ENCODE assay signal across 1 cellular context in the genomic region with DNA sequence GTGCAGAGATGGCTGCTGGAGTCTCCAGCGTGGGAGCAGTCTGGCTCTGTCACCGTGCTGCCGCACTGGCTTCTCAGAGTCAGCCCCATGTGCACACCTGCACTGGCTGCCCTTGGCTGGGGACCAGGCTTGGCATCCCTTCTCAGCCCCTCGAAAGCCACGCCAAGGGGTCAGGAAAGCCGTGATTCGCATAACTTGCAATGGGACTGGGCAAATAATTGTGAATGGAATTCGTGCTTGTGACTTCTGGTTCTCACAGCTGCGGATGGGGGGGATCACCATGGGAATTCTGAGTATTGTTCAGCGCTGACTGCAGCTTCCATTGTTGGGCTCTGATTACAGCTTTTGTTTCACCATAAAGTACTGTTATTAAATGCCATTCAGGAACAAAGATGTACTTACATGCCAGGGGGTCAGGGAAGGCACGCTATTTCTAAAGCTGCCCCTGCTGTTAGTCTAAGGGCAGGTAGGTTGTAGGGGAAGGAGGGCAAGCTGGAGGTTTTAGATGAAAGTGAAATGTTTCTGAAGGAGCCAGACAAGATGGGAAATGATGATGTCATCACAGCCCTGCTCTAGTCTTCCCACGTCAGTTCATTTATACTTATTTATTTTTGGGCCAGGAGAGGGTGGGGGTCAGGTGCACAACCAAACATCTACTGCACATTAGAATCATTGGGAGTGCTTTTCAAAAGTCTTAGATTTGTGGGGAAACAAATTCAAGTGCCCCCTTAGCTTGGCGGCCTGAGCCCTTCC.
TF ChIP-seq lines count a peak whose summit lies in the region.

No MANE protein-coding gene starts in this region.

TF ChIP-seq in WTC11, 78 proteins besides CTCF, POLR2A, EP300 and RAD21 (continued from another document):
- TF ChIP-seq, protein P1, sequence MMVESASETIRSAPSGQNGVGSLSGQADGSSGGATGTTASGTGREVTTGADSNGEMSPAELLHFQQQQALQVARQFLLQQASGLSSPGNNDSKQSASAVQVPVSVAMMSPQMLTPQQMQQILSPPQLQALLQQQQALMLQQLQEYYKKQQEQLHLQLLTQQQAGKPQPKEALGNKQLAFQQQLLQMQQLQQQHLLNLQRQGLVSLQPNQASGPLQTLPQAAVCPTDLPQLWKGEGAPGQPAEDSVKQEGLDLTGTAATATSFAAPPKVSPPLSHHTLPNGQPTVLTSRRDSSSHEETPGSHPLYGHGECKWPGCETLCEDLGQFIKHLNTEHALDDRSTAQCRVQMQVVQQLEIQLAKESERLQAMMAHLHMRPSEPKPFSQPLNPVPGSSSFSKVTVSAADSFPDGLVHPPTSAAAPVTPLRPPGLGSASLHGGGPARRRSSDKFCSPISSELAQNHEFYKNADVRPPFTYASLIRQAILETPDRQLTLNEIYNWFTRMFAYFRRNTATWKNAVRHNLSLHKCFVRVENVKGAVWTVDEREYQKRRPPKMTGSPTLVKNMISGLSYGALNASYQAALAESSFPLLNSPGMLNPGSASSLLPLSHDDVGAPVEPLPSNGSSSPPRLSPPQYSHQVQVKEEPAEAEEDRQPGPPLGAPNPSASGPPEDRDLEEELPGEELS (CRISPR knock-in tag; IDR thresholded peaks at IDR 0.05): no peak
- TF ChIP-seq MYBL2 (CRISPR knock-in tag; IDR thresholded peaks at IDR 0.05): no peak
- TF ChIP-seq, protein P2, sequence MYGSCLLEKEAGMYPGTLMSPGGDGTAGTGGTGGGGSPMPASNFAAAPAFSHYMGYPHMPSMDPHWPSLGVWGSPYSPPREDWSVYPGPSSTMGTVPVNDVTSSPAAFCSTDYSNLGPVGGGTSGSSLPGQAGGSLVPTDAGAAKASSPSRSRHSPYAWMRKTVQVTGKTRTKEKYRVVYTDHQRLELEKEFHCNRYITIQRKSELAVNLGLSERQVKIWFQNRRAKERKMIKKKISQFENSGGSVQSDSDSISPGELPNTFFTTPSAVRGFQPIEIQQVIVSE (CRISPR knock-in tag; IDR thresholded peaks at IDR 0.05; ENCODE audit: borderline replicate concordance): no peak
- TF ChIP-seq TEAD4 (CRISPR knock-in tag; IDR thresholded peaks at IDR 0.05): no peak
- TF ChIP-seq, protein P3, sequence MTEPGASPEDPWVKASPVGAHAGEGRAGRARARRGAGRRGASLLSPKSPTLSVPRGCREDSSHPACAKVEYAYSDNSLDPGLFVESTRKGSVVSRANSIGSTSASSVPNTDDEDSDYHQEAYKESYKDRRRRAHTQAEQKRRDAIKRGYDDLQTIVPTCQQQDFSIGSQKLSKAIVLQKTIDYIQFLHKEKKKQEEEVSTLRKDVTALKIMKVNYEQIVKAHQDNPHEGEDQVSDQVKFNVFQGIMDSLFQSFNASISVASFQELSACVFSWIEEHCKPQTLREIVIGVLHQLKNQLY (CRISPR knock-in tag; IDR thresholded peaks at IDR 0.05): no peak
- no peak for TF ChIP-seq ELF4 (CRISPR knock-in tag; IDR thresholded peaks at IDR 0.05; ENCODE audit: low read depth)
- TF ChIP-seq ZNF396 (CRISPR knock-in tag; IDR thresholded peaks at IDR 0.05; ENCODE audit: borderline replicate concordance): no peak
